23 cellular contexts compared by ENCODE assay signal in genomic region chrX:21412029-21412428, GRCh38.
"Had no signal": no experiment of that assay in that cellular context is flagged by ENCODE, and none has a peak within 500 bp of the region (broad histone marks: within the 10 kb centered on the region; RNA-seq: fewer than 3 reads in every experiment).

No MANE protein-coding gene starts in this region.

- H3K4me3 Mint-ChIP-seq: activated CD8-positive, alpha-beta memory T cell treated with anti-CD3 and anti-CD28 coated beads, Interleukin-2, amount 10 ng/mL, durations not matched to agents 7 days and 5 days; activated naive CD8-positive, alpha-beta T cell treated with anti-CD3 and anti-CD28 coated beads for 36 hours; natural killer cell; stimulated activated naive B cell treated with anti-CD40 and anti-IgM and Interleukin-4, amounts not matched to agents 10 μg/mL and 1 μg/mL and 100 μg/mL, for 72 hours; T-helper 2 cell treated with Interferon-gamma antibody and Interleukin-4, amounts not matched to agents 5 μg/mL and 100 μg/mL, for 36 hours had no signal

- H3K36me3 Mint-ChIP-seq: activated CD8-positive, alpha-beta memory T cell treated with anti-CD3 and anti-CD28 coated beads, Interleukin-2, amount 10 ng/mL, durations not matched to agents 7 days and 5 days; natural killer cell had no signal

- H3K27me3 Mint-ChIP-seq: activated CD8-positive, alpha-beta memory T cell treated with anti-CD3 and anti-CD28 coated beads, Interleukin-2, amount 10 ng/mL, durations not matched to agents 7 days and 5 days; activated naive CD8-positive, alpha-beta T cell treated with anti-CD3 and anti-CD28 coated beads for 36 hours; stimulated activated naive B cell treated with anti-CD40 and anti-IgM and Interleukin-4, amounts not matched to agents 10 μg/mL and 1 μg/mL and 100 μg/mL, for 72 hours had no signal

- H3K27me3 ChIP-seq: colonic mucosa, spleen, transverse colon had no signal

- H3K4me1 Mint-ChIP-seq: activated CD8-positive, alpha-beta memory T cell treated with anti-CD3 and anti-CD28 coated beads, Interleukin-2, amount 10 ng/mL, durations not matched to agents 7 days and 5 days; natural killer cell; stimulated activated naive B cell treated with anti-CD40 and anti-IgM and Interleukin-4, amounts not matched to agents 10 μg/mL and 1 μg/mL and 100 μg/mL, for 72 hours had no signal

- H3K9me3 ChIP-seq: colonic mucosa, mucosa of descending colon, transverse colon had no signal

- H3K4me3 ChIP-seq: colonic mucosa, lung, mucosa of descending colon, spleen, transverse colon had no signal

- DNase-seq: activated CD4-positive, alpha-beta T cell treated with anti-CD3 and anti-CD28 coated beads, Interleukin-2, amount 50 U/mL, for 4 hours; activated CD8-positive, alpha-beta memory T cell treated with anti-CD3 and anti-CD28 coated beads, Interleukin-2, amount 10 ng/mL, durations not matched to agents 7 days and 5 days; activated gamma-delta T cell treated with Interleukin-2 at 50 U/mL for 16 hours; activated naive CD8-positive, alpha-beta T cell treated with anti-CD3 and anti-CD28 coated beads for 36 hours; activated T-cell treated with anti-CD3 and anti-CD28 coated beads, Interleukin-2, amount 50 U/mL, for 48 hours; anterior cingulate cortex; caudate nucleus; colonic mucosa; effector CD8-positive, alpha-beta T cell; hypothalamus; left colon; mucosa of descending colon; natural killer cell; nucleus accumbens; spleen; stimulated activated CD4-positive, alpha-beta T cell treated with anti-CD3 and anti-CD28 coated beads, Interleukin-1b, Interleukin-23, amount 100 ng/mL, for 48 hours; stimulated activated naive B cell treated with anti-CD40 and anti-IgM and Interleukin-4, amounts not matched to agents 10 μg/mL and 1 μg/mL and 100 μg/mL, for 72 hours; substantia nigra; transverse colon had no signal

- H3K27ac ChIP-seq: colonic mucosa, spleen, transverse colon had no signal

- H3K4me1 ChIP-seq: colonic mucosa, spleen, transverse colon had no signal

- H3K27ac Mint-ChIP-seq: activated CD8-positive, alpha-beta memory T cell treated with anti-CD3 and anti-CD28 coated beads, Interleukin-2, amount 10 ng/mL, durations not matched to agents 7 days and 5 days; activated naive CD8-positive, alpha-beta T cell treated with anti-CD3 and anti-CD28 coated beads for 36 hours; natural killer cell; stimulated activated naive B cell treated with anti-CD40 and anti-IgM and Interleukin-4, amounts not matched to agents 10 μg/mL and 1 μg/mL and 100 μg/mL, for 72 hours; T-helper 2 cell treated with Interferon-gamma antibody and Interleukin-4, amounts not matched to agents 5 μg/mL and 100 μg/mL, for 36 hours had no signal

- ATAC-seq: activated CD4-positive, CD25-positive, alpha-beta regulatory T cell treated with anti-CD3 and anti-CD28 coated beads, Interleukin-2, amount 50 U/mL, for 24 hours; activated CD8-positive, alpha-beta memory T cell treated with anti-CD3 and anti-CD28 coated beads, Interleukin-2, amount 10 ng/mL, durations not matched to agents 7 days and 5 days; left colon; mucosa of descending colon; natural killer cell; sciatic nerve; stimulated activated naive B cell treated with anti-CD40 and anti-IgM and Interleukin-4, amounts not matched to agents 10 μg/mL and 1 μg/mL and 100 μg/mL, for 72 hours had no signal

- H3K36me3 ChIP-seq: colonic mucosa, spleen, transverse colon had no signal
